ENCODE assay signal across 1 cellular context in the genomic region with DNA sequence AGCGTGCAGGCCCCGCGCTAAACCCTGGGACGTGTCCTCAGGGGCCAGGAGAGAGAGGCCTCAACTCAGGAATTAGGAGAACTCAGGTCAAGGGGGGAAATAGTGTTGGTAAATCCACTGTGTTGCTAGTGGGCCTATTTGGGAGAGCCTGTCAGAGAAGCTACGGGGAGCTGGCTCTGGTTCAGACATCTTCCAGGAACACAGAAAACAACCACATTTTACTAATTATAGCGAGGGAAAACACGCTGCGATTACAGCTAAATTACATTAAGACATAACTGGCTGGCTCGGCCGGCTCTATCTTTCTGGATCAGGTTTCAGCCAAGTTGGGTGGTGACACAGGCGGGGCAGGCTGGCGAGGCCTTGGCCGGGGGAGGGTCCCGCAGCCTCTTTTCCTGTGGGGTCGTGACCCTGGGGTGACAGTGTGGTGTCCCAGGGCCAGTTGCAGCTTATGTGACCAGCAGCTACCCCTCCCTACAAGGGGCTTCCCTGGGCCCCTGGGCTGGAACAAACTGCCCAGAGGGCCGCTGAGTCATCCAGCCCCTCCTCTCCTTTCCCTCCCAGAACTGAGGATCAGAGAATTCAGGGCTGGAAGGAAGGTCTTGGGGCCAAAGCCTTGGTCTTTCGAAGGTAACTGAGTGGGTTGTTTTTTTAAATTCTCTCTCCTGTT.
TF ChIP-seq lines count a peak whose summit lies in the region.

No MANE protein-coding gene starts in this region.

TF ChIP-seq in H1, 55 proteins besides CTCF, POLR2A, EP300 and RAD21 (continued from another document):
- TF ChIP-seq RBBP5 (IDR thresholded peaks at IDR 0.05; ENCODE audit: borderline replicate concordance, low read depth, low read length) (no peak), ZNF274 (IDR thresholded peaks at IDR 0.05; ENCODE audit: borderline replicate concordance, extremely low read depth, low read length) (no peak), NANOG (IDR thresholded peaks at IDR 0.05; ENCODE audit: insufficient read depth, low read depth, low read length, poor library complexity, severe bottlenecking) (no peak), NRF1 (IDR thresholded peaks at IDR 0.05; ENCODE audit: low read depth, low read length) (no peak), TAF7 (optimal IDR thresholded peaks at IDR 0.05; ENCODE audit: borderline replicate concordance, low read depth, low read length) (peak; percentile 84), TAF1 (IDR thresholded peaks at IDR 0.05; ENCODE audit: low read depth, low read length) (peak; percentile 94), KDM4A (IDR thresholded peaks at IDR 0.05; ENCODE audit: low read depth, low read length, severe bottlenecking) (no peak), HDAC6 (IDR thresholded peaks at IDR 0.05; ENCODE audit: low read depth, low read length) (no peak), GABPA (IDR thresholded peaks at IDR 0.05; ENCODE audit: borderline replicate concordance, insufficient read depth, low read length) (no peak), CREB1 (IDR thresholded peaks at IDR 0.05) (no peak), POLR2AphosphoS5 (IDR thresholded peaks at IDR 0.05; ENCODE audit: low read depth, low read length) (no peak), HDAC2 (IDR thresholded peaks at IDR 0.05; ENCODE audit: borderline replicate concordance in 1 of 2, low read depth in 2 of 2, low read length in 2 of 2) (no peak), CBX8 (IDR thresholded peaks at IDR 0.05; ENCODE audit: borderline replicate concordance, low read depth, low read length) (no peak), POU5F1 (IDR thresholded peaks at IDR 0.05; ENCODE audit: low read depth, low read length) (no peak), CBX5 (IDR thresholded peaks at IDR 0.05; ENCODE audit: low read depth, low read length) (no peak), TCF12 (IDR thresholded peaks at IDR 0.05; ENCODE audit: low read depth, low read length) (no peak), SIX5 (IDR thresholded peaks at IDR 0.05; ENCODE audit: low read depth, low read length) (no peak), CTBP2 (IDR thresholded peaks at IDR 0.05; ENCODE audit: borderline replicate concordance, insufficient read depth, insufficient read length, low read length) (no peak), CEBPB (IDR thresholded peaks at IDR 0.05; ENCODE audit: low read depth, low read length) (no peak), RXRA (IDR thresholded peaks at IDR 0.05; ENCODE audit: insufficient read depth, low read depth, low read length) (no peak), EGR1 (IDR thresholded peaks at IDR 0.05; ENCODE audit: borderline replicate concordance, low read depth, low read length) (no peak), CHD2 (IDR thresholded peaks at IDR 0.05; ENCODE audit: low read length) (no peak), BCL11A (IDR thresholded peaks at IDR 0.05; ENCODE audit: low read depth in 2 of 2, low read length in 2 of 2) (no peak), SIN3A (conservative IDR thresholded peaks at IDR 0.05 in 1 of 2, IDR thresholded peaks at IDR 0.05 in 1 of 2; ENCODE audit: low read depth in 1 of 2, low read length in 2 of 2) (no peak), SP2 (IDR thresholded peaks at IDR 0.05; ENCODE audit: low read length) (no peak), SP1 (IDR thresholded peaks at IDR 0.05; ENCODE audit: low read depth, low read length) (no peak), FOSL1 (IDR thresholded peaks at IDR 0.05; ENCODE audit: insufficient read depth, low read depth, low read length) (no peak), YY1 (IDR thresholded peaks at IDR 0.05; ENCODE audit: low read depth, low read length) (no peak), TEAD4 (IDR thresholded peaks at IDR 0.05; ENCODE audit: low read depth, low read length) (no peak), RFX5 (IDR thresholded peaks at IDR 0.05; ENCODE audit: borderline replicate concordance, low read depth, low read length) (no peak), SIRT6 (IDR thresholded peaks at IDR 0.05; ENCODE audit: low read length) (no peak), GTF2F1 (IDR thresholded peaks at IDR 0.05; ENCODE audit: borderline replicate concordance, low read depth, low read length) (no peak), KDM5A (IDR thresholded peaks at IDR 0.05; ENCODE audit: low read length) (no peak), PHF8 (conservative IDR thresholded peaks at IDR 0.05; ENCODE audit: low read depth, low read length) (no peak), JUN (IDR thresholded peaks at IDR 0.05; ENCODE audit: low read depth, low read length) (0 out of 2 replicates have a peak, but pooled peaks have one; percentile 38), SUZ12 (IDR thresholded peaks at IDR 0.05; ENCODE audit: low read length) (no peak), BACH1 (IDR thresholded peaks at IDR 0.05; ENCODE audit: low read length) (peak; percentile 81), CHD1 (IDR thresholded peaks at IDR 0.05; ENCODE audit: low read depth, low read length) (no peak)
- TF ChIP-seq, protein P1, sequence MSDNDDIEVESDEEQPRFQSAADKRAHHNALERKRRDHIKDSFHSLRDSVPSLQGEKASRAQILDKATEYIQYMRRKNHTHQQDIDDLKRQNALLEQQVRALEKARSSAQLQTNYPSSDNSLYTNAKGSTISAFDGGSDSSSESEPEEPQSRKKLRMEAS (IDR thresholded peaks at IDR 0.05) = no peak
- TF ChIP-seq, protein P2, sequence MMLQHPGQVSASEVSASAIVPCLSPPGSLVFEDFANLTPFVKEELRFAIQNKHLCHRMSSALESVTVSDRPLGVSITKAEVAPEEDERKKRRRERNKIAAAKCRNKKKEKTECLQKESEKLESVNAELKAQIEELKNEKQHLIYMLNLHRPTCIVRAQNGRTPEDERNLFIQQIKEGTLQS (IDR thresholded peaks at IDR 0.05; ENCODE audit: insufficient read depth, low read depth, low read length) = no peak
- TF ChIP-seq, protein P3, sequence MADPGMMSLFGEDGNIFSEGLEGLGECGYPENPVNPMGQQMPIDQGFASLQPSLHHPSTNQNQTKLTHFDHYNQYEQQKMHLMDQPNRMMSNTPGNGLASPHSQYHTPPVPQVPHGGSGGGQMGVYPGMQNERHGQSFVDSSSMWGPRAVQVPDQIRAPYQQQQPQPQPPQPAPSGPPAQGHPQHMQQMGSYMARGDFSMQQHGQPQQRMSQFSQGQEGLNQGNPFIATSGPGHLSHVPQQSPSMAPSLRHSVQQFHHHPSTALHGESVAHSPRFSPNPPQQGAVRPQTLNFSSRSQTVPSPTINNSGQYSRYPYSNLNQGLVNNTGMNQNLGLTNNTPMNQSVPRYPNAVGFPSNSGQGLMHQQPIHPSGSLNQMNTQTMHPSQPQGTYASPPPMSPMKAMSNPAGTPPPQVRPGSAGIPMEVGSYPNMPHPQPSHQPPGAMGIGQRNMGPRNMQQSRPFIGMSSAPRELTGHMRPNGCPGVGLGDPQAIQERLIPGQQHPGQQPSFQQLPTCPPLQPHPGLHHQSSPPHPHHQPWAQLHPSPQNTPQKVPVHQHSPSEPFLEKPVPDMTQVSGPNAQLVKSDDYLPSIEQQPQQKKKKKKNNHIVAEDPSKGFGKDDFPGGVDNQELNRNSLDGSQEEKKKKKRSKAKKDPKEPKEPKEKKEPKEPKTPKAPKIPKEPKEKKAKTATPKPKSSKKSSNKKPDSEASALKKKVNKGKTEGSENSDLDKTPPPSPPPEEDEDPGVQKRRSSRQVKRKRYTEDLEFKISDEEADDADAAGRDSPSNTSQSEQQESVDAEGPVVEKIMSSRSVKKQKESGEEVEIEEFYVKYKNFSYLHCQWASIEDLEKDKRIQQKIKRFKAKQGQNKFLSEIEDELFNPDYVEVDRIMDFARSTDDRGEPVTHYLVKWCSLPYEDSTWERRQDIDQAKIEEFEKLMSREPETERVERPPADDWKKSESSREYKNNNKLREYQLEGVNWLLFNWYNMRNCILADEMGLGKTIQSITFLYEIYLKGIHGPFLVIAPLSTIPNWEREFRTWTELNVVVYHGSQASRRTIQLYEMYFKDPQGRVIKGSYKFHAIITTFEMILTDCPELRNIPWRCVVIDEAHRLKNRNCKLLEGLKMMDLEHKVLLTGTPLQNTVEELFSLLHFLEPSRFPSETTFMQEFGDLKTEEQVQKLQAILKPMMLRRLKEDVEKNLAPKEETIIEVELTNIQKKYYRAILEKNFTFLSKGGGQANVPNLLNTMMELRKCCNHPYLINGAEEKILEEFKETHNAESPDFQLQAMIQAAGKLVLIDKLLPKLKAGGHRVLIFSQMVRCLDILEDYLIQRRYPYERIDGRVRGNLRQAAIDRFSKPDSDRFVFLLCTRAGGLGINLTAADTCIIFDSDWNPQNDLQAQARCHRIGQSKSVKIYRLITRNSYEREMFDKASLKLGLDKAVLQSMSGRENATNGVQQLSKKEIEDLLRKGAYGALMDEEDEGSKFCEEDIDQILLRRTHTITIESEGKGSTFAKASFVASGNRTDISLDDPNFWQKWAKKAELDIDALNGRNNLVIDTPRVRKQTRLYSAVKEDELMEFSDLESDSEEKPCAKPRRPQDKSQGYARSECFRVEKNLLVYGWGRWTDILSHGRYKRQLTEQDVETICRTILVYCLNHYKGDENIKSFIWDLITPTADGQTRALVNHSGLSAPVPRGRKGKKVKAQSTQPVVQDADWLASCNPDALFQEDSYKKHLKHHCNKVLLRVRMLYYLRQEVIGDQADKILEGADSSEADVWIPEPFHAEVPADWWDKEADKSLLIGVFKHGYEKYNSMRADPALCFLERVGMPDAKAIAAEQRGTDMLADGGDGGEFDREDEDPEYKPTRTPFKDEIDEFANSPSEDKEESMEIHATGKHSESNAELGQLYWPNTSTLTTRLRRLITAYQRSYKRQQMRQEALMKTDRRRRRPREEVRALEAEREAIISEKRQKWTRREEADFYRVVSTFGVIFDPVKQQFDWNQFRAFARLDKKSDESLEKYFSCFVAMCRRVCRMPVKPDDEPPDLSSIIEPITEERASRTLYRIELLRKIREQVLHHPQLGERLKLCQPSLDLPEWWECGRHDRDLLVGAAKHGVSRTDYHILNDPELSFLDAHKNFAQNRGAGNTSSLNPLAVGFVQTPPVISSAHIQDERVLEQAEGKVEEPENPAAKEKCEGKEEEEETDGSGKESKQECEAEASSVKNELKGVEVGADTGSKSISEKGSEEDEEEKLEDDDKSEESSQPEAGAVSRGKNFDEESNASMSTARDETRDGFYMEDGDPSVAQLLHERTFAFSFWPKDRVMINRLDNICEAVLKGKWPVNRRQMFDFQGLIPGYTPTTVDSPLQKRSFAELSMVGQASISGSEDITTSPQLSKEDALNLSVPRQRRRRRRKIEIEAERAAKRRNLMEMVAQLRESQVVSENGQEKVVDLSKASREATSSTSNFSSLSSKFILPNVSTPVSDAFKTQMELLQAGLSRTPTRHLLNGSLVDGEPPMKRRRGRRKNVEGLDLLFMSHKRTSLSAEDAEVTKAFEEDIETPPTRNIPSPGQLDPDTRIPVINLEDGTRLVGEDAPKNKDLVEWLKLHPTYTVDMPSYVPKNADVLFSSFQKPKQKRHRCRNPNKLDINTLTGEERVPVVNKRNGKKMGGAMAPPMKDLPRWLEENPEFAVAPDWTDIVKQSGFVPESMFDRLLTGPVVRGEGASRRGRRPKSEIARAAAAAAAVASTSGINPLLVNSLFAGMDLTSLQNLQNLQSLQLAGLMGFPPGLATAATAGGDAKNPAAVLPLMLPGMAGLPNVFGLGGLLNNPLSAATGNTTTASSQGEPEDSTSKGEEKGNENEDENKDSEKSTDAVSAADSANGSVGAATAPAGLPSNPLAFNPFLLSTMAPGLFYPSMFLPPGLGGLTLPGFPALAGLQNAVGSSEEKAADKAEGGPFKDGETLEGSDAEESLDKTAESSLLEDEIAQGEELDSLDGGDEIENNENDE (IDR thresholded peaks at IDR 0.05; ENCODE audit: insufficient replicate concordance, low read length) = no peak
- TF ChIP-seq, protein P4, sequence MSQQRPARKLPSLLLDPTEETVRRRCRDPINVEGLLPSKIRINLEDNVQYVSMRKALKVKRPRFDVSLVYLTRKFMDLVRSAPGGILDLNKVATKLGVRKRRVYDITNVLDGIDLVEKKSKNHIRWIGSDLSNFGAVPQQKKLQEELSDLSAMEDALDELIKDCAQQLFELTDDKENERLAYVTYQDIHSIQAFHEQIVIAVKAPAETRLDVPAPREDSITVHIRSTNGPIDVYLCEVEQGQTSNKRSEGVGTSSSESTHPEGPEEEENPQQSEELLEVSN (IDR thresholded peaks at IDR 0.05) = no peak
- TF ChIP-seq, protein P5, sequence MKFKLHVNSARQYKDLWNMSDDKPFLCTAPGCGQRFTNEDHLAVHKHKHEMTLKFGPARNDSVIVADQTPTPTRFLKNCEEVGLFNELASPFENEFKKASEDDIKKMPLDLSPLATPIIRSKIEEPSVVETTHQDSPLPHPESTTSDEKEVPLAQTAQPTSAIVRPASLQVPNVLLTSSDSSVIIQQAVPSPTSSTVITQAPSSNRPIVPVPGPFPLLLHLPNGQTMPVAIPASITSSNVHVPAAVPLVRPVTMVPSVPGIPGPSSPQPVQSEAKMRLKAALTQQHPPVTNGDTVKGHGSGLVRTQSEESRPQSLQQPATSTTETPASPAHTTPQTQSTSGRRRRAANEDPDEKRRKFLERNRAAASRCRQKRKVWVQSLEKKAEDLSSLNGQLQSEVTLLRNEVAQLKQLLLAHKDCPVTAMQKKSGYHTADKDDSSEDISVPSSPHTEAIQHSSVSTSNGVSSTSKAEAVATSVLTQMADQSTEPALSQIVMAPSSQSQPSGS (IDR thresholded peaks at IDR 0.05; ENCODE audit: low read length) = peak; percentile 34; the same call in 1 of the 2 replicates
TF ChIP-seq in H1: peak in this region for 9.
